In the genomic region with DNA sequence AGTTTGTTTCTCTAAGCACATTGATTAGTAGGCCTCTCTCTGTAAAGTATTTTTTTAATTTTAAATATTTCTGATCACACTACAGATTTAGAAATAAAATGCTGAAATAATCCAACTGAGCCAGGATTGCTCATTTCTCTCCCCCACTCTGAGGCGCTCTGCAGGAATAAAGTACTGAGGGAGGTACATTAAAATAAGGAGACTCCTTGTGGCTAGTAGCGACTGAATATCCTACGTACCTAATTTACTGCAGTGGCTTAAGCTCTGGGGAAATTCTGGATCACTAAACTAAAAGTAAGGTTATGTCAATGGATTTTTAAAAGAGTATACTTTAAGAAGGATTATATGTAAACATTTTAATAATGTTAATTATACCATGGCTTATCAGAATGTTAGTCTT, we compare ENCODE assay signal across 29 cellular contexts.
"Had no signal": no experiment of that assay in that cellular context is flagged by ENCODE, and none has a peak within 500 bp of the region (broad histone marks: within the 10 kb centered on the region; RNA-seq: fewer than 3 reads in every experiment).

No MANE protein-coding gene starts in this region.

- H3K36me3 ChIP-seq: ascending aorta, breast epithelium, cardiac muscle cell, colonic mucosa, esophagus muscularis mucosa, gastrocnemius medialis, heart left ventricle had no signal

- H3K9me3 Mint-ChIP-seq: brain had no signal

- H3K4me3 ChIP-seq: ascending aorta, breast epithelium, cardiac muscle cell, colonic mucosa, esophagus muscularis mucosa, gastrocnemius medialis, heart left ventricle had no signal

- H3K27me3 Mint-ChIP-seq: activated CD4-positive, alpha-beta memory T cell treated with anti-CD3 and anti-CD28 coated beads, Interleukin-2, amount 10 ng/mL, durations not matched to agents 7 days and 5 days; activated CD4-positive, alpha-beta T cell treated with anti-CD3 and anti-CD28 coated beads, Interleukin-2, amount 10 ng/mL, durations not matched to agents 7 days and 5 days; activated naive CD4-positive, alpha-beta T cell treated with anti-CD3 and anti-CD28 coated beads, Interleukin-2, amount 10 ng/mL, durations not matched to agents 7 days and 5 days; activated naive CD8-positive, alpha-beta T cell treated with anti-CD3 and anti-CD28 coated beads, Interleukin-2, amount 10 ng/mL, durations not matched to agents 7 days and 5 days; activated T-cell treated with anti-CD3 and anti-CD28 coated beads, Interleukin-2, amount 50 U/mL, for 24 hours; brain had no signal

- DNase-seq: activated CD4-positive, alpha-beta memory T cell treated with anti-CD3 and anti-CD28 coated beads, Interleukin-2, amount 10 ng/mL, durations not matched to agents 7 days and 5 days; activated CD4-positive, alpha-beta T cell treated with anti-CD3 and anti-CD28 coated beads for 1 hour; activated CD4-positive, alpha-beta T cell treated with anti-CD3 and anti-CD28 coated beads for 4 hours; activated CD4-positive, alpha-beta T cell treated with anti-CD3 and anti-CD28 coated beads, Interleukin-2, amount 10 ng/mL, durations not matched to agents 7 days and 5 days; activated CD4-positive, alpha-beta T cell treated with anti-CD3 and anti-CD28 coated beads, Interleukin-2, amount 50 U/mL, for 4 hours; activated CD8-positive, alpha-beta memory T cell treated with anti-CD3 and anti-CD28 coated beads, Interleukin-2, amount 50 U/mL, for 48 hours; activated gamma-delta T cell; activated naive CD4-positive, alpha-beta T cell; activated naive CD4-positive, alpha-beta T cell treated with anti-CD3 and anti-CD28 coated beads, Interleukin-2, amount 10 ng/mL, durations not matched to agents 7 days and 5 days; activated naive CD8-positive, alpha-beta T cell treated with anti-CD3 and anti-CD28 coated beads, Interleukin-2, amount 10 ng/mL, durations not matched to agents 7 days and 5 days; activated T-cell treated with anti-CD3 and anti-CD28 coated beads for 4 hours; activated T-cell treated with anti-CD3 and anti-CD28 coated beads, Interleukin-2, amount 50 U/mL, for 24 hours; activated T-cell treated with anti-CD3 and anti-CD28 coated beads, Interleukin-2, amount 50 U/mL, for 72 hours; central memory CD4-positive, alpha-beta T cell; cerebellar nuclear complex; colonic mucosa; effector CD8-positive, alpha-beta T cell; erythroblast; foreskin keratinocyte; gastrocnemius medialis; glutamatergic neuron; heart left ventricle; T-helper 2 cell had no signal

- H3K4me3 Mint-ChIP-seq: activated CD4-positive, alpha-beta memory T cell treated with anti-CD3 and anti-CD28 coated beads, Interleukin-2, amount 10 ng/mL, durations not matched to agents 7 days and 5 days; activated CD4-positive, alpha-beta T cell treated with anti-CD3 and anti-CD28 coated beads, Interleukin-2, amount 10 ng/mL, durations not matched to agents 7 days and 5 days; activated naive CD4-positive, alpha-beta T cell treated with anti-CD3 and anti-CD28 coated beads, Interleukin-2, amount 10 ng/mL, durations not matched to agents 7 days and 5 days; activated naive CD8-positive, alpha-beta T cell treated with anti-CD3 and anti-CD28 coated beads, Interleukin-2, amount 10 ng/mL, durations not matched to agents 7 days and 5 days; activated T-cell treated with anti-CD3 and anti-CD28 coated beads, Interleukin-2, amount 50 U/mL, for 24 hours; activated T-cell treated with anti-CD3 and anti-CD28 coated beads, Interleukin-2, amount 50 U/mL, for 72 hours; brain had no signal

- H3K27ac ChIP-seq: ascending aorta, breast epithelium, cardiac muscle cell, colonic mucosa, esophagus muscularis mucosa, foreskin keratinocyte, gastrocnemius medialis, heart left ventricle had no signal

- H3K27me3 ChIP-seq: ascending aorta, breast epithelium, cardiac muscle cell, colonic mucosa, esophagus muscularis mucosa, foreskin keratinocyte, gastrocnemius medialis, heart left ventricle had no signal

- H3K4me1 ChIP-seq: ascending aorta, breast epithelium, colonic mucosa, esophagus muscularis mucosa, foreskin keratinocyte, gastrocnemius medialis had no signal

- H3K9me3 ChIP-seq: ascending aorta, breast epithelium, colonic mucosa, esophagus muscularis mucosa, gastrocnemius medialis, heart left ventricle had no signal

- H3K27ac Mint-ChIP-seq: activated CD4-positive, alpha-beta memory T cell treated with anti-CD3 and anti-CD28 coated beads, Interleukin-2, amount 10 ng/mL, durations not matched to agents 7 days and 5 days; activated CD4-positive, alpha-beta T cell treated with anti-CD3 and anti-CD28 coated beads, Interleukin-2, amount 10 ng/mL, durations not matched to agents 7 days and 5 days; activated naive CD4-positive, alpha-beta T cell treated with anti-CD3 and anti-CD28 coated beads, Interleukin-2, amount 10 ng/mL, durations not matched to agents 7 days and 5 days; activated naive CD4-positive, alpha-beta T cell treated with anti-CD3 and anti-CD28 coated beads, Interleukin-2, amount 50 U/mL, for 72 hours; activated naive CD8-positive, alpha-beta T cell treated with anti-CD3 and anti-CD28 coated beads, Interleukin-2, amount 10 ng/mL, durations not matched to agents 7 days and 5 days; activated T-cell treated with anti-CD3 and anti-CD28 coated beads, Interleukin-2, amount 50 U/mL, for 24 hours; activated T-cell treated with anti-CD3 and anti-CD28 coated beads, Interleukin-2, amount 50 U/mL, for 72 hours; brain had no signal

- ATAC-seq: activated naive CD4-positive, alpha-beta T cell treated with anti-CD3 and anti-CD28 coated beads, Interleukin-2, amount 50 U/mL, for 72 hours; activated T-cell treated with anti-CD3 and anti-CD28 coated beads, Interleukin-2, amount 50 U/mL, for 72 hours; foreskin keratinocyte; gastrocnemius medialis; heart left ventricle had no signal
